Comparison of ENCODE assay signal across 8 cellular contexts in genomic region chr19:17860993-17861360, GRCh38. TPM values are rescaled to one million over a fixed set of nuclear protein-coding genes. Genes with fewer than 3 reads are reported as not detected.
DNase-seq lines count a peak whose midpoint lies in the region; ATAC-seq, FAIRE-seq and TF ChIP-seq lines count a peak whose summit lies in the region.

No MANE protein-coding gene starts in this region.

- TF ChIP-seq POLR2A in H1 (IDR thresholded peaks at IDR 0.05; ENCODE audit: control extremely low read depth in 1 of 2, low read depth in 2 of 2, low read length in 2 of 2): peak in 1 of 2 experiments; percentile 36; a peak in 2 of 3 replicates

- H4K20me1 ChIP-seq in OCI-LY3 (ENCODE audit: insufficient read depth, low read length) (peaks cover 59% of the 10 kb centered on the region), H1 (replicated peaks in 1 of 2; ENCODE audit: control insufficient read depth in 1 of 2, insufficient read depth in 2 of 2, low read length in 2 of 2) (peaks cover 18 to 26% of the 10 kb centered on the region in 2 experiments), neural progenitor cell (ENCODE audit: low read depth) (peaks cover 52% of the 10 kb centered on the region)

- H3K36me3 Mint-ChIP-seq in CD4-positive, alpha-beta memory T cell: peaks cover 32 to 40% of the 10 kb centered on the region in 2 donors
- peaks cover 32% of the 10 kb centered on the region for H3K36me3 Mint-ChIP-seq in neural progenitor cell

- peaks cover 6% of the 10 kb centered on the region; the same call in 1 of the 2 replicates for H3K79me1 ChIP-seq in H1 (ENCODE audit: low read depth, low read length)

- peak overlapping the region; percentile 63 for H4K91ac ChIP-seq in H1 (replicated peaks; ENCODE audit: insufficient read length, low read length)

- DNase-seq in CD4-positive, alpha-beta memory T cell: no peak
- DNase-seq in H1 (ENCODE audit: low read depth in 1 of 2, low spot score in 2 of 2) (no peak), neural progenitor cell (ENCODE audit: low spot score) (no peak), small intestine (no peak), NCI-H1105 (lab: John Stamatoyannopoulos, UW) (no peak), NCI-H1694 treated with DMSO at 0.1 percent for 48 hours (lab: John Stamatoyannopoulos, UW) (no peak)

- H3F3A ChIP-seq in neural progenitor cell (ENCODE audit: low read depth): peaks cover 56% of the 10 kb centered on the region

- H3K27ac ChIP-seq in CD4-positive, alpha-beta memory T cell (ENCODE audit: low read depth, low read length): peak overlapping the region; percentile 79
- H3K27ac ChIP-seq in OCI-LY3 (ENCODE audit: low read length) (peak overlapping the region; percentile 67), H1 (ENCODE audit: low read depth, low read length) (peak overlapping the region; percentile 94; the same call in 1 of the 2 replicates), neural progenitor cell (no peak overlapping the region), small intestine (ENCODE audit: low read depth in 1 of 2, low read length in 1 of 2) (peak overlapping the region in 1 of 2 donors; percentile 26)

- H2AFZ ChIP-seq in OCI-LY3 (ENCODE audit: low read depth, low read length) (no peak overlapping the region), H1 (ENCODE audit: low read length) (no peak overlapping the region), neural progenitor cell (replicated peaks) (no peak overlapping the region)

- H2BK15ac ChIP-seq in H1 (ENCODE audit: low read length): no peak overlapping the region

- no peaks in the 10 kb centered on the region for H3K9me3 ChIP-seq in CD4-positive, alpha-beta memory T cell (ENCODE audit: control insufficient read depth in 1 of 2, low read length in 2 of 2)
- no peaks in the 10 kb centered on the region for H3K9me3 ChIP-seq in OCI-LY3 (ENCODE audit: insufficient read depth, low read length)
- no peaks in the 10 kb centered on the region for H3K9me3 ChIP-seq in H1 (ENCODE audit: insufficient read depth in 2 of 2, low read depth in 1 of 2, low read length in 1 of 2)
- no peaks in the 10 kb centered on the region for H3K9me3 ChIP-seq in neural progenitor cell (ENCODE audit: low read depth)
- H3K9me3 ChIP-seq in small intestine (ENCODE audit: control insufficient read depth, low read depth): no peaks in the 10 kb centered on the region

- TF ChIP-seq CTCF in OCI-LY3 (IDR thresholded peaks at IDR 0.05; ENCODE audit: low read depth, low read length) (no peak), H1 (IDR thresholded peaks at IDR 0.05; ENCODE audit: control extremely low read depth in 1 of 3, insufficient read depth in 1 of 3, low read depth in 1 of 3, low read length in 3 of 3) (no peak), neural progenitor cell (IDR thresholded peaks at IDR 0.05) (no peak)

- H3K9ac ChIP-seq in OCI-LY3 (ENCODE audit: low read length) (peak overlapping the region; percentile 98), H1 (replicated peaks in 1 of 4; ENCODE audit: extremely low read depth in 1 of 4, low read depth in 3 of 4, low read length in 3 of 4) (peak overlapping the region; percentile 94 to 96 (median 95)), neural progenitor cell (peak overlapping the region; percentile 92)

- H2BK20ac ChIP-seq in H1 (ENCODE audit: low read length): no peak overlapping the region

- no peak for TF ChIP-seq EP300 in H1 (IDR thresholded peaks at IDR 0.05; ENCODE audit: borderline replicate concordance in 1 of 2, low read depth in 2 of 2, low read length in 2 of 2)

- CTCF ChIA-PET in CD4-positive, alpha-beta memory T cell (lab: Charles Lee; ENCODE audit: partially characterized antibody): interaction anchor here (3.2 to 11.3 kb wide), 3 partner anchors 10 to 73 kb away, joined by 17 to 306 read pairs (median 49); partner anchors contain the start of genes CCDC124, JAK3 and SLC5A5
- CTCF ChIA-PET in H1 (lab: Charles Lee; ENCODE audit: partially characterized antibody): interaction anchor here (0.6 to 1.6 kb wide), 3 partner anchors 9 to 144 kb away, joined by 3 to 9 read pairs (median 5); no protein-coding TSS in a partner anchor

- 73% methylated on average over 7 of the region's 7 CpGs; no CpG with 5 or more reads in 1 of the 2 experiments for WGBS in H1 (ENCODE audit: extremely low coverage in 1 of 2, insufficient coverage in 1 of 2, insufficient read length in 1 of 2, insufficient replicate concordance in 2 of 2, low coverage in 1 of 2, low lambda C conversion rate in 2 of 2, missing lambda C conversion rate in 1 of 2), 2 experiments
- WGBS in small intestine, 3 donors: 16 to 32% (median 25%) methylated on average over 6 to 7 of the region's 7 CpGs

- H2AK5ac ChIP-seq in H1 (ENCODE audit: low read depth, low read length): 0 out of 2 replicates have a peak overlapping the region, but pooled peaks have one; percentile 90

- H3K14ac ChIP-seq in H1 (ENCODE audit: insufficient read length): peak overlapping the region; percentile 74

- no peak for ATAC-seq in GM18517 (IDR thresholded peaks at IDR 0.05; ENCODE audit: unreplicated experiment)

- H3K36me3 ChIP-seq in CD4-positive, alpha-beta memory T cell (ENCODE audit: insufficient read depth, low read length): peaks cover 43% of the 10 kb centered on the region
- H3K36me3 ChIP-seq in OCI-LY3 (replicated peaks; ENCODE audit: low read depth, low read length) (peaks cover 50% of the 10 kb centered on the region), H1 (ENCODE audit: control insufficient read depth in 2 of 4, insufficient read depth in 4 of 4, low read length in 3 of 4) (peaks cover 32 to 51% (median 40%) of the 10 kb centered on the region in 4 experiments), neural progenitor cell (peaks cover 4% of the 10 kb centered on the region), small intestine (ENCODE audit: control insufficient read depth in 2 of 2, insufficient read depth in 2 of 2, low read length in 2 of 2) (peaks cover 11 to 24% of the 10 kb centered on the region in 2 donors)

- no peak for TF ChIP-seq RAD21 in H1 (IDR thresholded peaks at IDR 0.05 in 1 of 2, conservative IDR thresholded peaks at IDR 0.05 in 1 of 2; ENCODE audit: low read depth in 2 of 2, low read length in 2 of 2)

- H3K79me2 ChIP-seq in OCI-LY3 (ENCODE audit: low read length): peaks cover 36% of the 10 kb centered on the region
- peaks cover 15 to 28% of the 10 kb centered on the region in 2 experiments for H3K79me2 ChIP-seq in H1 (ENCODE audit: control insufficient read depth in 1 of 2, insufficient read depth in 2 of 2, low read length in 2 of 2)
- H3K79me2 ChIP-seq in neural progenitor cell (ENCODE audit: low read depth): peaks cover 32% of the 10 kb centered on the region

- H3K4me2 ChIP-seq in OCI-LY3 (ENCODE audit: low read length) (peak overlapping the region; percentile 100), H1 (ENCODE audit: insufficient read depth in 1 of 2, low read depth in 2 of 2, low read length in 2 of 2) (peak overlapping the region; percentile 93 to 98), neural progenitor cell (peak overlapping the region; percentile 100)

- FAIRE-seq in H1 (lab: Jason Lieb, UNC) (no peak), small intestine (lab: Jason Lieb, UNC) (no peak)

- no peak overlapping the region for H3K23ac ChIP-seq in H1 (ENCODE audit: insufficient read length)

- no peak overlapping the region for H4K5ac ChIP-seq in H1 (ENCODE audit: insufficient read length, low read depth, low read length)

- H3K27me3 Mint-ChIP-seq in CD4-positive, alpha-beta memory T cell: no peaks in the 10 kb centered on the region
- peaks cover 20% of the 10 kb centered on the region for H3K27me3 Mint-ChIP-seq in neural progenitor cell (ENCODE audit: insufficient read depth, low read depth)

- peak overlapping the region; percentile 69 to 99 (median 88) for H3K27ac Mint-ChIP-seq in CD4-positive, alpha-beta memory T cell
- no peak overlapping the region for H3K27ac Mint-ChIP-seq in neural progenitor cell

- POLR2A ChIA-PET in CD4-positive, alpha-beta memory T cell (lab: Charles Lee; ENCODE audit: partially characterized antibody): interaction anchor here (1.0 to 8.1 kb wide), 9 partner anchors 11 to 158 kb away, joined by 3 to 340 read pairs (median 17); partner anchors contain the start of genes CCDC124, FCHO1, MAP1S and SLC5A5
- POLR2A ChIA-PET in H1 (lab: Charles Lee; ENCODE audit: partially characterized antibody): interaction anchor here (0.9 to 20.2 kb wide), 24 partner anchors 9 to 257 kb away, joined by 3 to 392 read pairs (median 8); partner anchors contain the start of genes B3GNT3, CCDC124, JAK3 and SLC5A5

- H3K23me2 ChIP-seq in H1 (ENCODE audit: low read depth, low read length): peaks cover 15% of the 10 kb centered on the region

- H3K4me3 Mint-ChIP-seq in CD4-positive, alpha-beta memory T cell: peak overlapping the region; percentile 98 to 100 (median 100)
- peak overlapping the region; percentile 100 for H3K4me3 Mint-ChIP-seq in neural progenitor cell

- H2BK5ac ChIP-seq in H1 (ENCODE audit: low read depth, low read length): peak overlapping the region; percentile 92

- no peaks in the 10 kb centered on the region for H3K27me3 ChIP-seq in CD4-positive, alpha-beta memory T cell (ENCODE audit: insufficient read depth, low read length)
- H3K27me3 ChIP-seq in OCI-LY3 (ENCODE audit: low read depth, low read length) (no peaks in the 10 kb centered on the region), H1 (replicated peaks in 1 of 4; ENCODE audit: control insufficient read depth in 3 of 4, extremely low read depth in 1 of 4, insufficient read depth in 3 of 4, low read length in 3 of 4) (no peaks in the 10 kb centered on the region), neural progenitor cell (no peaks in the 10 kb centered on the region), small intestine (ENCODE audit: control insufficient read depth in 2 of 2, insufficient read depth in 2 of 2, low read length in 2 of 2) (no peaks in the 10 kb centered on the region)

- H3K9me3 Mint-ChIP-seq in CD4-positive, alpha-beta memory T cell: peaks cover 0 to 2% (median 0%) of the 10 kb centered on the region in 8 donors
- H3K9me3 Mint-ChIP-seq in neural progenitor cell: no peaks in the 10 kb centered on the region

- H3K56ac ChIP-seq in H1 (replicated peaks; ENCODE audit: insufficient read length, low read depth, low read length): peak overlapping the region; percentile 49

- peaks cover 15 to 39% (median 26%) of the 10 kb centered on the region in 4 donors for H3K4me1 Mint-ChIP-seq in CD4-positive, alpha-beta memory T cell
- H3K4me1 Mint-ChIP-seq in neural progenitor cell: peaks cover 25% of the 10 kb centered on the region

- H3K4ac ChIP-seq in H1 (replicated peaks; ENCODE audit: insufficient read length, low read depth, low read length): no peak overlapping the region

- H3K4me1 ChIP-seq in CD4-positive, alpha-beta memory T cell (ENCODE audit: insufficient read depth, low read length): peaks cover 29% of the 10 kb centered on the region
- H3K4me1 ChIP-seq in OCI-LY3 (ENCODE audit: low read length): peaks cover 25% of the 10 kb centered on the region
- peaks cover 0 to 13% (median 6%) of the 10 kb centered on the region in 4 experiments; a peak in 6 of 7 replicates for H3K4me1 ChIP-seq in H1 (replicated peaks in 1 of 4; ENCODE audit: control insufficient read depth in 3 of 4, insufficient read depth in 4 of 4, low read length in 3 of 4)
- H3K4me1 ChIP-seq in neural progenitor cell: peaks cover 7% of the 10 kb centered on the region
- peaks cover 0 to 3% of the 10 kb centered on the region in 2 donors for H3K4me1 ChIP-seq in small intestine (ENCODE audit: control insufficient read depth in 2 of 2, insufficient read depth in 1 of 2, low read depth in 1 of 2, low read length in 1 of 2)

- intact Hi-C loops in CD4-positive, alpha-beta memory T cell (cut with micrococcal nuclease): no loop called here

- peak overlapping the region; percentile 56; the same call in 1 of the 2 replicates for H3K18ac ChIP-seq in H1 (ENCODE audit: extremely low read depth, low read length)

- no peak overlapping the region for H2BK12ac ChIP-seq in H1 (ENCODE audit: low read depth, low read length)

- peak overlapping the region; percentile 31 for H2BK120ac ChIP-seq in H1 (replicated peaks; ENCODE audit: low read depth, low read length)

- H3K4me3 ChIP-seq in CD4-positive, alpha-beta memory T cell (ENCODE audit: low read length in 2 of 2): peak overlapping the region; percentile 91 to 100
- H3K4me3 ChIP-seq in OCI-LY3 (ENCODE audit: low read length): peak overlapping the region; percentile 88
- H3K4me3 ChIP-seq in H1 (ENCODE audit: extremely low read depth in 1 of 4, insufficient read depth in 2 of 4, low read depth in 3 of 4, low read length in 4 of 4): peak overlapping the region; percentile 98 to 100 (median 99)
- peak overlapping the region; percentile 94 for H3K4me3 ChIP-seq in neural progenitor cell
- H3K4me3 ChIP-seq in small intestine (ENCODE audit: low read depth in 1 of 2, low read length in 2 of 2): peak overlapping the region in 1 of 2 donors; percentile 78

- no peak overlapping the region; the same call in 1 of the 2 replicates for H4K8ac ChIP-seq in H1 (ENCODE audit: extremely low read depth, insufficient read depth, low read length)

RNA-seq across cellular contexts. Expression of gene RPL18A, which starts 1.3 kb away (rescaled TPM):
- 1,000 to 10,000 TPM; 3,084 to 3,117 TPM for total RNA-seq in CD4-positive, alpha-beta memory T cell
- 1,000 to 10,000 TPM; 3,184 to 4,119 TPM for polyA plus RNA-seq in CD4-positive, alpha-beta memory T cell
- total RNA-seq in H1 (2021; fragmentation: NEBNext Ultra II Directional; extraction: Animal tissue kit (Norgen Biotek cat#: 25700)): 2,749 and 2,894 TPM in 2 replicates
- polyA plus RNA-seq in H1 (2011; rRNA removed) (3,938 and 5,258 TPM in 2 replicates), small intestine (1,000 to 10,000 TPM; 1,464 to 3,671 (median 2,452) TPM)
- 4,102 TPM for polyA plus RNA-seq in H1 (2011; cell fraction: cytosol; rRNA removed)
- 3,741 TPM for polyA plus RNA-seq in H1 (2011; cell fraction: nucleus; rRNA removed)
- 2,900 to 4,037 TPM (median 3,755 TPM) in 4 replicates for polyA plus RNA-seq in H1 (2012, experiment 1 of 2)
- polyA plus RNA-seq in H1 (2012, experiment 2 of 2): 5,025 TPM
- polyA plus RNA-seq in H1 (2013, experiment 1 of 2): 2,492 TPM
- polyA plus RNA-seq in H1 (2013, experiment 2 of 2): 2,474 TPM
- polyA minus RNA-seq in H1 (2011; rRNA and poly(A)+ RNA removed): 555 and 636 TPM in 2 replicates
- 2,052 TPM for polyA minus RNA-seq in H1 (2011; cell fraction: cytosol; rRNA and poly(A)+ RNA removed)
- 752 TPM for polyA minus RNA-seq in H1 (2011; cell fraction: nucleus; rRNA and poly(A)+ RNA removed)
- total RNA-seq in neural progenitor cell (ENCODE audit: low replicate concordance): 975 and 1,520 TPM in 2 replicates

RNA-seq across cellular contexts. Expression of gene SLC5A5, which starts 10.8 kb away (rescaled TPM):
- total RNA-seq in CD4-positive, alpha-beta memory T cell: 1 to 10 TPM; 2.6 to 2.9 TPM
- polyA plus RNA-seq in CD4-positive, alpha-beta memory T cell: 1 to 10 TPM in 1 of 2 donors, under 1 TPM in 1; 0.92 to 1.2 TPM
- 1.2 and 1.5 TPM in 2 replicates for total RNA-seq in H1 (2021; fragmentation: NEBNext Ultra II Directional; extraction: Animal tissue kit (Norgen Biotek cat#: 25700))
- polyA plus RNA-seq in H1 (2011; rRNA removed) (1.8 and 2.2 TPM in 2 replicates), small intestine (under 1 TPM in 2 of 3 donors, not detected in 1; 0.01 to 0.27 TPM)
- polyA plus RNA-seq in H1 (2011; cell fraction: cytosol; rRNA removed): 1.8 TPM
- polyA plus RNA-seq in H1 (2011; cell fraction: nucleus; rRNA removed): 3.6 TPM
- polyA plus RNA-seq in H1 (2012, experiment 1 of 2): 0.98 to 2.3 TPM (median 1.7 TPM) in 4 replicates
- polyA plus RNA-seq in H1 (2012, experiment 2 of 2): 1.1 TPM
- 1.4 TPM for polyA plus RNA-seq in H1 (2013, experiment 1 of 2)
- polyA plus RNA-seq in H1 (2013, experiment 2 of 2): 1.7 TPM
- polyA minus RNA-seq in H1 (2011; rRNA and poly(A)+ RNA removed): 1.4 and 1.9 TPM in 2 replicates
- 3.1 TPM for polyA minus RNA-seq in H1 (2011; cell fraction: cytosol; rRNA and poly(A)+ RNA removed)
- 2.7 TPM for polyA minus RNA-seq in H1 (2011; cell fraction: nucleus; rRNA and poly(A)+ RNA removed)
- total RNA-seq in neural progenitor cell (ENCODE audit: low replicate concordance): 0.37 and 0.51 TPM in 2 replicates

RNA-seq across cellular contexts. Expression of gene JAK3, which starts 13.2 kb away (rescaled TPM):
- total RNA-seq in CD4-positive, alpha-beta memory T cell: 100 to 1,000 TPM; 132 to 135 TPM
- 10 to 100 TPM; 74.6 to 96.2 TPM for polyA plus RNA-seq in CD4-positive, alpha-beta memory T cell
- 3.2 and 4.0 TPM in 2 replicates for total RNA-seq in H1 (2021; fragmentation: NEBNext Ultra II Directional; extraction: Animal tissue kit (Norgen Biotek cat#: 25700))
- polyA plus RNA-seq in H1 (2011; rRNA removed) (4.7 TPM in 2 replicates), small intestine (1 to 10 TPM in 2 of 3 donors, under 1 TPM in 1; 0.67 to 2.6 (median 2.4) TPM)
- polyA plus RNA-seq in H1 (2011; cell fraction: cytosol; rRNA removed): 3.2 TPM
- polyA plus RNA-seq in H1 (2011; cell fraction: nucleus; rRNA removed): 4.1 TPM
- 2.1 to 3.0 TPM (median 2.5 TPM) in 4 replicates for polyA plus RNA-seq in H1 (2012, experiment 1 of 2)
- 1.9 TPM for polyA plus RNA-seq in H1 (2012, experiment 2 of 2)
- polyA plus RNA-seq in H1 (2013, experiment 1 of 2): 3.3 TPM
- polyA plus RNA-seq in H1 (2013, experiment 2 of 2): 3.3 TPM
- polyA minus RNA-seq in H1 (2011; rRNA and poly(A)+ RNA removed): 3.8 and 4.4 TPM in 2 replicates
- 3.1 TPM for polyA minus RNA-seq in H1 (2011; cell fraction: cytosol; rRNA and poly(A)+ RNA removed)
- 2.7 TPM for polyA minus RNA-seq in H1 (2011; cell fraction: nucleus; rRNA and poly(A)+ RNA removed)
- total RNA-seq in neural progenitor cell (ENCODE audit: low replicate concordance): 3.4 and 3.9 TPM in 2 replicates

RNA-seq across cellular contexts. Expression of gene INSL3, which starts 39.7 kb away (rescaled TPM):
- 1 to 10 TPM; 5.0 to 5.3 TPM for total RNA-seq in CD4-positive, alpha-beta memory T cell
- polyA plus RNA-seq in CD4-positive, alpha-beta memory T cell: 1 to 10 TPM; 1.0 to 3.9 TPM
- 0.41 and 1.2 TPM in 2 replicates for total RNA-seq in H1 (2021; fragmentation: NEBNext Ultra II Directional; extraction: Animal tissue kit (Norgen Biotek cat#: 25700))
- 1.1 and 1.5 TPM in 2 replicates for polyA plus RNA-seq in H1 (2011; rRNA removed)
- 0.44 TPM for polyA plus RNA-seq in H1 (2011; cell fraction: cytosol; rRNA removed)
- 1.9 TPM for polyA plus RNA-seq in H1 (2011; cell fraction: nucleus; rRNA removed)
- polyA plus RNA-seq in H1 (2012, experiment 1 of 2): 1.2 to 1.5 TPM (median 1.4 TPM) in 3 of 4 replicates, not detected in the other
- polyA plus RNA-seq in H1 (2012, experiment 2 of 2): 1.00 TPM
- polyA plus RNA-seq in H1 (2013, experiment 1 of 2): 0.87 TPM
- polyA plus RNA-seq in H1 (2013, experiment 2 of 2): 1.1 TPM
- 0.69 and 0.71 TPM in 2 replicates for polyA minus RNA-seq in H1 (2011; rRNA and poly(A)+ RNA removed)
- 1.8 TPM for polyA minus RNA-seq in H1 (2011; cell fraction: cytosol; rRNA and poly(A)+ RNA removed)
- not detected for polyA minus RNA-seq in H1 (2011; cell fraction: nucleus; rRNA and poly(A)+ RNA removed)
- 0.37 TPM in 1 of 2 replicates, not detected in the other for total RNA-seq in neural progenitor cell (ENCODE audit: low replicate concordance)
- polyA plus RNA-seq in small intestine: under 1 TPM in 1 of 3 donors, not detected in 2; 0.13 TPM

Comparison
In these comparisons a context has a peak if more than half of its experiments do, and no peak if none do; other contexts are left out.
1. RNA of gene JAK3, which starts 13.2 kb away (total RNA-seq): 132 to 135 TPM in CD4-positive, alpha-beta memory T cell; 3.2 to 4.0 TPM in H1 and 3.4 to 3.9 TPM in neural progenitor cell; every median in the first group is over 10 times any median in the second.
2. Peak in every context shown above with its lines, with median percentiles within 50 percentile points of each other: H3K4me2 ChIP-seq and H3K9ac ChIP-seq.